Comparison of ENCODE assay signal across 8 cellular contexts in genomic region chr5:6222899-6223298, GRCh38.
"Had no signal": no experiment of that assay in that cellular context is flagged by ENCODE, and none has a peak within 500 bp of the region (broad histone marks: within the 10 kb centered on the region; RNA-seq: fewer than 3 reads in every experiment).

No MANE protein-coding gene starts in this region.

- H3K9me3 ChIP-seq: HAP-1 had no signal

- FAIRE-seq: HepG2 had no signal

- DNase-seq: GOT3, H7, HFFc6, IMR-90, KBM-7 had no signal

- H3K36me3 ChIP-seq: HAP-1 had no signal

- H3K27ac ChIP-seq: HL-60 had no signal

- H3K4me3 ChIP-seq: HAP-1 had no signal

- H3K4me1 ChIP-seq: HAP-1 had no signal
